Comparison of ENCODE assay signal across 13 cellular contexts in genomic region chr11:130606781-130607511, GRCh38.
DNase-seq lines count a peak whose midpoint lies in the region; ATAC-seq and TF ChIP-seq lines count a peak whose summit lies in the region.
"Had no signal": no experiment of that assay in that cellular context is flagged by ENCODE, and none has a peak within 500 bp of the region (broad histone marks: within the 10 kb centered on the region; RNA-seq: fewer than 3 reads in every experiment).

No MANE protein-coding gene starts in this region.

- ATAC-seq in Right ventricle myocardium superior (ENCODE audit: poor library complexity) (peak; percentile 1), GM21529 (IDR thresholded peaks at IDR 0.05; ENCODE audit: unreplicated experiment) (no peak)
- no peak for ATAC-seq in activated CD4-positive, CD25-positive, alpha-beta regulatory T cell treated with anti-CD3 and anti-CD28 coated beads, Interleukin-2, amount 50 U/mL, for 24 hours
- ATAC-seq: left lung had no signal

- H3K27ac ChIP-seq in sigmoid colon: peak overlapping the region; percentile 20 to 77 (median 46)
- H3K27ac ChIP-seq: left lung, SJSA1 had no signal

- H3K4me1 ChIP-seq in adipocyte (ENCODE audit: control insufficient read depth, insufficient read depth, low read length) (peaks cover 67% of the 10 kb centered on the region), sigmoid colon (peaks cover 0 to 57% (median 46%) of the 10 kb centered on the region in 4 donors)
- H3K4me1 ChIP-seq: SJSA1 had no signal

- H3K4me3 ChIP-seq in adipocyte (ENCODE audit: low read length) (no peak overlapping the region), sigmoid colon (no peak overlapping the region)
- H3K4me3 ChIP-seq: left lung, SJSA1 had no signal

- peak overlapping the region; percentile 79 for H3K9ac ChIP-seq in adipocyte (ENCODE audit: low read length)

- no peak for TF ChIP-seq POLR2A in sigmoid colon (IDR thresholded peaks at IDR 0.05)

- no peak for TF ChIP-seq CTCF in sigmoid colon (IDR thresholded peaks at IDR 0.05)

- H3K27me3 ChIP-seq in adipocyte (replicated peaks; ENCODE audit: control insufficient read depth, insufficient read depth, low read length) (no peaks in the 10 kb centered on the region), sigmoid colon (no peaks in the 10 kb centered on the region)
- H3K27me3 ChIP-seq: left lung, SJSA1 had no signal

- TF ChIP-seq EP300 in sigmoid colon (IDR thresholded peaks at IDR 0.05): no peak

- DNase-seq in COR-L47 (lab: John Stamatoyannopoulos, UW) (peak; percentile 18), adipocyte (ENCODE audit: low read depth) (peak; percentile 59), Right ventricle myocardium superior (peak; percentile 84), sigmoid colon (peak; percentile 75), H4 (ENCODE audit: low spot score) (no peak)
- DNase-seq in stimulated activated CD4-positive, alpha-beta T cell treated with anti-CD3 and anti-CD28 coated beads, Interleukin-4, amount 100 ng/mL, for 24 hours: no peak
- DNase-seq: activated T-cell treated with anti-CD3 and anti-CD28 coated beads, Interleukin-2, amount 50 U/mL, for 48 hours; central memory CD4-positive, alpha-beta T cell; left lung; NCI-H524 treated with DMSO at 0.1 percent for 48 hours had no signal

- WGBS in sigmoid colon, 2 donors: 63 to 67% methylated on average over 10 of the region's 10 CpGs

- intact Hi-C loops in Right ventricle myocardium superior (cut with DNase I): no loop called here
- intact Hi-C loops in sigmoid colon (cut with DNase I): no loop called here

- no peaks in the 10 kb centered on the region for H3K36me3 ChIP-seq in adipocyte (ENCODE audit: control insufficient read depth, insufficient read depth, low read length, severe bottlenecking)
- no peaks in the 10 kb centered on the region for H3K36me3 ChIP-seq in sigmoid colon
- H3K36me3 ChIP-seq: left lung, SJSA1 had no signal

- H3K9me3 ChIP-seq in adipocyte (ENCODE audit: control insufficient read depth, low read length) (no peaks in the 10 kb centered on the region), sigmoid colon (no peaks in the 10 kb centered on the region)
- H3K9me3 ChIP-seq: left lung, SJSA1 had no signal

Comparison
In these comparisons a context has a peak if more than half of its experiments do, and no peak if none do; other contexts are left out.
1. DNase-seq: peak in COR-L47 (single experiment), adipocyte (single experiment), Right ventricle myocardium superior (single experiment) and sigmoid colon (single experiment); none in stimulated activated CD4-positive, alpha-beta T cell treated with anti-CD3 and anti-CD28 coated beads, Interleukin-4, amount 100 ng/mL, for 24 hours (single experiment) and H4 (single experiment).